1 cellular context compared by ENCODE assay signal in the genomic region with DNA sequence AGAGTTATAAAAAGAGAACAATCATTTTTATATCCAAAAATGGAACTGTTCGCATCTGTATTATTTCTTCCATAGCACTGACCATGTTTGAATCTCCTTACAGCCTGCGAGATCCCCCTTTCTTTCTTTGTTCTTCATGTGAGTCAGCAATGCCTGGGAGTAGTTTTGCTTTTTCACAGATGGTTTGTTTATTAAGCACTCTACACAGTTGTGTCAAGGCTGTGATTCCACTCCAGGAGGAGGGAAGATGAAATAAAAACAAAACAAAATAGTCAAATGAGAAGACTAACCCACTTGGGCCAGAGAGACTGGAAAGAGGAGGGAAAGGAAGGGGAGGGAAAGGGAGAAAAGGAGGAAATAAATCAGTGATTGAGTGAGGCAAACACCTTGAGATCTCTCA.
TF ChIP-seq lines count a peak whose summit lies in the region.

No MANE protein-coding gene starts in this region.

TF ChIP-seq in IMR-90, 13 proteins besides CTCF, POLR2A, EP300 and RAD21:
- no peak for TF ChIP-seq CHD1 (IDR thresholded peaks at IDR 0.05; ENCODE audit: low read depth, low read length)
